In the genomic region with DNA sequence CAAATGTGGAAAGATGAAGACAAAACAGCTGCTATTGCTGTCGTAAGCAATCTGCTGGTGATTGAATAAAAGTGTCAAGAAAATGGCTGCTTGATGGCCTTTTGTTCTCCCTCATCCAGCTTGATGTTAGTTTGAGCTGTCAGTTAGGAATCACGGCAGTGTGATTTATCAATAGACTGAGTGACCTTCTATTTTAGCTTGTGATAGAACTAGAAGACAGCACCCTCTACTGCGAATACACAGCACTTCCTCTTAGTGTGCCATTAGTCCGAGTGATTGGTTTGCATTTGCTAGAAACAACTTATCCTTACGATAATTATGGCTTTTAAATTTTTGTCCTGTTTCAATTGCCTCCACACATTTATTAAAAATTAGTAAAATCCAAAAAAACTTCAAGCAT, we compare ENCODE assay signal across 8 cellular contexts.
DNase-seq lines count a peak whose midpoint lies in the region; ATAC-seq and TF ChIP-seq lines count a peak whose summit lies in the region.

No MANE protein-coding gene starts in this region.

- ATAC-seq in GM18867 (IDR thresholded peaks at IDR 0.05; ENCODE audit: unreplicated experiment) (peak; percentile 55), HG02678 (IDR thresholded peaks at IDR 0.05; ENCODE audit: unreplicated experiment) (no peak)

- no peaks in the 10 kb centered on the region for H3K9me3 Mint-ChIP-seq in activated CD4-positive, alpha-beta T cell treated with anti-CD3 and anti-CD28 coated beads, Interleukin-2, amount 10 ng/mL, durations not matched to agents 24 days and 14 days
- H3K9me3 Mint-ChIP-seq in Calu3 (ENCODE audit: low read depth, unreplicated experiment): no peaks in the 10 kb centered on the region

- DNase-seq in NCI-H146 treated with DMSO at 0.1 percent for 48 hours (lab: John Stamatoyannopoulos, UW; ENCODE audit: unreplicated experiment) (peak; percentile 42), astrocyte of the spinal cord (ENCODE audit: low read depth, low spot score) (no peak), Calu3 (no peak)
- DNase-seq in activated CD4-positive, alpha-beta T cell treated with anti-CD3 and anti-CD28 coated beads, Interleukin-2, amount 10 ng/mL, durations not matched to agents 24 days and 14 days: no peak
- no peak for DNase-seq in stimulated activated naive CD4-positive, alpha-beta T cell treated with Interleukin-2 at 50 U/mL for 16 hours (lab: John Stamatoyannopoulos, UW)

- H3K4me1 Mint-ChIP-seq in activated CD4-positive, alpha-beta T cell treated with anti-CD3 and anti-CD28 coated beads, Interleukin-2, amount 10 ng/mL, durations not matched to agents 24 days and 14 days: no peaks in the 10 kb centered on the region
- no peaks in the 10 kb centered on the region for H3K4me1 Mint-ChIP-seq in Calu3 (ENCODE audit: low read depth, unreplicated experiment)

- H3K9me3 ChIP-seq in neural cell (ENCODE audit: low read length): no peaks in the 10 kb centered on the region

- TF ChIP-seq CTCF in astrocyte of the spinal cord (IDR thresholded peaks at IDR 0.05; ENCODE audit: low read depth, low read length) (peak; percentile 33), neural cell (IDR thresholded peaks at IDR 0.05; ENCODE audit: poor library complexity, severe bottlenecking) (peak; percentile 78), Calu3 (IDR thresholded peaks at IDR 0.05; ENCODE audit: unreplicated experiment) (no peak)

- in situ Hi-C loops in astrocyte of the spinal cord (cut with HindIII; ENCODE audit: low sequenced_read_pairs): no loop called here

- H3K4me2 ChIP-seq in neural cell (ENCODE audit: low read length): no peak overlapping the region

- H3K27me3 Mint-ChIP-seq in activated CD4-positive, alpha-beta T cell treated with anti-CD3 and anti-CD28 coated beads, Interleukin-2, amount 10 ng/mL, durations not matched to agents 24 days and 14 days: peaks cover 24% of the 10 kb centered on the region
- H3K27me3 Mint-ChIP-seq in Calu3 (ENCODE audit: unreplicated experiment): no peaks in the 10 kb centered on the region

- TF ChIP-seq RAD21 in neural cell (conservative IDR thresholded peaks at IDR 0.05): peak; percentile 77

- H3K9me2 ChIP-seq in neural cell (ENCODE audit: insufficient read depth, low read length): no peaks in the 10 kb centered on the region

- intact Hi-C loops in activated CD4-positive, alpha-beta T cell treated with anti-CD3 and anti-CD28 coated beads, Interleukin-2, amount 10 ng/mL, durations not matched to agents 24 days and 14 days (cut with micrococcal nuclease): no loop called here
- intact Hi-C loops in Calu3 (cut with micrococcal nuclease; ENCODE audit: unreplicated experiment): no loop called here

- CTCF ChIA-PET in Calu3 (lab: Charles Lee): no interaction called here

- peak overlapping the region; percentile 18 for H3K27ac ChIP-seq in neural cell (ENCODE audit: low read length)

- TF ChIP-seq EP300 in neural cell (conservative IDR thresholded peaks at IDR 0.05; ENCODE audit: poor library complexity, severe bottlenecking): peak; percentile 77

- H3F3A ChIP-seq in neural cell (ENCODE audit: insufficient read depth, low read length, poor library complexity, severe bottlenecking): no peaks in the 10 kb centered on the region

- no peak overlapping the region for H3K4me3 ChIP-seq in astrocyte of the spinal cord (ENCODE audit: low read depth, low read length)
- no peak overlapping the region for H3K4me3 ChIP-seq in neural cell (ENCODE audit: low read length)

- H3K27ac Mint-ChIP-seq in activated CD4-positive, alpha-beta T cell treated with anti-CD3 and anti-CD28 coated beads, Interleukin-2, amount 10 ng/mL, durations not matched to agents 24 days and 14 days: no peak overlapping the region
- no peak overlapping the region for H3K27ac Mint-ChIP-seq in Calu3 (ENCODE audit: unreplicated experiment)

- no peak overlapping the region for H2AFZ ChIP-seq in neural cell (ENCODE audit: low read depth, low read length)

- H3K36me3 ChIP-seq in neural cell (ENCODE audit: insufficient read depth, low read length): no peaks in the 10 kb centered on the region

- no peak overlapping the region for H3K9ac ChIP-seq in neural cell (ENCODE audit: low read length)

- no peaks in the 10 kb centered on the region for H4K20me1 ChIP-seq in neural cell (ENCODE audit: insufficient read depth)

- H3K27me3 ChIP-seq in neural cell (ENCODE audit: insufficient read depth, low read depth, low read length): no peaks in the 10 kb centered on the region

- H3K4me3 Mint-ChIP-seq in activated CD4-positive, alpha-beta T cell treated with anti-CD3 and anti-CD28 coated beads, Interleukin-2, amount 10 ng/mL, durations not matched to agents 24 days and 14 days: no peak overlapping the region
- H3K4me3 Mint-ChIP-seq in Calu3 (ENCODE audit: low read depth, unreplicated experiment): no peak overlapping the region

- no peaks in the 10 kb centered on the region for H3K79me2 ChIP-seq in neural cell (replicated peaks; ENCODE audit: insufficient read depth, low read length)

- no peaks in the 10 kb centered on the region for H3K36me3 Mint-ChIP-seq in activated CD4-positive, alpha-beta T cell treated with anti-CD3 and anti-CD28 coated beads, Interleukin-2, amount 10 ng/mL, durations not matched to agents 24 days and 14 days (ENCODE audit: low read depth)
- H3K36me3 Mint-ChIP-seq in Calu3 (ENCODE audit: insufficient read depth, unreplicated experiment): no peaks in the 10 kb centered on the region

- no TSS peak for BruUV-seq in Calu3 (replicated peaks; lab: Mats Ljungman, UMichigan)

TF ChIP-seq in neural cell, 6 proteins besides CTCF, POLR2A, EP300 and RAD21:
- TF ChIP-seq EZH2 (IDR thresholded peaks at IDR 0.05; ENCODE audit: borderline replicate concordance, insufficient read depth, low read length, poor library complexity, severe bottlenecking): no peak
- peak; percentile 18 for TF ChIP-seq POLR2AphosphoS5 (IDR thresholded peaks at IDR 0.05)
- TF ChIP-seq SMC3 (conservative IDR thresholded peaks at IDR 0.05; ENCODE audit: poor library complexity): peak; percentile 75
